In the genomic region with DNA sequence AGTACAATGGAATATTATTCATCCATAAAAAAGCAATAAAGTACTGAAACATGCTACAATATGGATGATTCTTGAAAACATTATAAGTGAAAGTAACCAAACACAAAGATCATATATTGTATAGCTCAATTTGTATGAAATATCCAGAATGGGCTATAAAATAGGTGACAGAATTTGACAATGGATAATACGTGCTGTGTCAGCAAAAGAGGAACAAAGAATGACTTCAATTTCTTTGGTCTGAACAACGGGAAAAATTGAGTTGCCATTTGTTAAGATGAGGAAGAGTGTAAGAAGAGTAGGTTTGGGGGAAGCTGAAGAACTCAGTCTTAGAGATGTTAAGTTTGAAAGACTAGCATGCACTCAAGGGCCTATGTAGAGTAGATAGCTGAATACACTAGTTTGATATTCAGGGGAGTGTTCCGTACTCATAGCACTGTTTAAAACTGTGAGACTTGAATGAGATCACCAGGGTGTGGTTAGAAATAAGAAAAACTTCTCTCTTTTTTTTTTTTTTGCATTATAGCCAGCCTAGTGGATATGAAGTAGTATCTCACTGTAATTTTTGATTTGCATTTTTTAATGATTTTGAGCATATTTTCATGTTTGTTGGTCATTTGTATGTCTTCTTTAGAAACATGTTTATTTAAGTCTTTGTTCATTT, we compare ENCODE assay signal across 27 cellular contexts.
"Had no signal": no experiment of that assay in that cellular context is flagged by ENCODE, and none has a peak within 500 bp of the region (broad histone marks: within the 10 kb centered on the region; RNA-seq: fewer than 3 reads in every experiment).

No MANE protein-coding gene starts in this region.

- H3K4me1 ChIP-seq: ascending aorta, body of pancreas, SJSA1 had no signal

- ATAC-seq: activated CD4-positive, CD25-positive, alpha-beta regulatory T cell treated with anti-CD3 and anti-CD28 coated beads, Interleukin-2, amount 50 U/mL, for 24 hours; activated CD8-positive, alpha-beta T cell treated with anti-CD3 and anti-CD28 coated beads, Interleukin-2, amount 10 ng/mL, durations not matched to agents 7 days and 5 days; body of pancreas; SK-N-SH treated with all-trans-retinoic acid at 6 μM for 48 hours had no signal

- H3K9me3 ChIP-seq: ascending aorta, body of pancreas, SJSA1 had no signal

- H3K27ac Mint-ChIP-seq: activated CD8-positive, alpha-beta T cell treated with anti-CD3 and anti-CD28 coated beads, Interleukin-2, amount 10 ng/mL, durations not matched to agents 7 days and 5 days; activated naive CD4-positive, alpha-beta T cell treated with anti-CD3 and anti-CD28 coated beads, Interleukin-2, amount 50 U/mL, for 24 hours; T-helper 1 cell treated with Interleukin-12 subunit alpha and Interleukin-12 subunit beta and Interleukin-4 antibody, amounts not matched to agents 30 μg/mL and 1 μg/mL, for 36 hours had no signal

- H3K27ac ChIP-seq: ascending aorta, body of pancreas, cardiac muscle cell, SJSA1 had no signal

- H3K27me3 ChIP-seq: ascending aorta, body of pancreas, cardiac muscle cell, SJSA1 had no signal

- DNase-seq: activated CD4-positive, alpha-beta T cell treated with anti-CD3 and anti-CD28 coated beads for 4 hours; activated CD4-positive, alpha-beta T cell treated with anti-CD3 and anti-CD28 coated beads, Interleukin-2, amount 50 U/mL, for 4 hours; activated CD8-positive, alpha-beta memory T cell treated with anti-CD3 and anti-CD28 coated beads, Interleukin-2, amount 50 U/mL, for 48 hours; activated CD8-positive, alpha-beta T cell treated with anti-CD3 and anti-CD28 coated beads, Interleukin-2, amount 10 ng/mL, durations not matched to agents 7 days and 5 days; activated effector memory CD4-positive, alpha-beta T cell treated with Interleukin-2 at 50 U/mL for 16 hours; activated naive CD4-positive, alpha-beta T cell; activated T-cell treated with anti-CD3 and anti-CD28 coated beads, Interleukin-2, amount 50 U/mL, for 1 hour; amniotic stem cell; body of pancreas; Karpas-422; MM.1S; NCI-H1105; NCI-H1436; NCI-H1694 treated with DMSO at 0.1 percent for 48 hours; NCI-H2029 treated with DMSO at 0.1 percent for 48 hours; NCI-H345; NCI-H510A; NCI-H526 treated with DMSO at 0.1 percent for 48 hours; NK-92 treated with Interleukin-12 subunit alpha and Interleukin-12 subunit beta, amount 100 ng/mL, for 24 hours; SHP77 had no signal

- H3K4me1 Mint-ChIP-seq: activated naive CD4-positive, alpha-beta T cell treated with anti-CD3 and anti-CD28 coated beads, Interleukin-2, amount 50 U/mL, for 24 hours had no signal

- H3K4me3 ChIP-seq: ascending aorta, body of pancreas, cardiac muscle cell, SJSA1 had no signal

- H3K36me3 Mint-ChIP-seq: activated naive CD4-positive, alpha-beta T cell treated with anti-CD3 and anti-CD28 coated beads, Interleukin-2, amount 50 U/mL, for 24 hours had no signal

- H3K4me3 Mint-ChIP-seq: activated CD8-positive, alpha-beta T cell treated with anti-CD3 and anti-CD28 coated beads, Interleukin-2, amount 10 ng/mL, durations not matched to agents 7 days and 5 days; activated naive CD4-positive, alpha-beta T cell treated with anti-CD3 and anti-CD28 coated beads, Interleukin-2, amount 50 U/mL, for 24 hours; T-helper 1 cell treated with Interleukin-12 subunit alpha and Interleukin-12 subunit beta and Interleukin-4 antibody, amounts not matched to agents 30 μg/mL and 1 μg/mL, for 36 hours had no signal

- H3K36me3 ChIP-seq: ascending aorta, cardiac muscle cell, SJSA1 had no signal

- H3K9me3 Mint-ChIP-seq: activated naive CD4-positive, alpha-beta T cell treated with anti-CD3 and anti-CD28 coated beads, Interleukin-2, amount 50 U/mL, for 24 hours; T-helper 1 cell treated with Interleukin-12 subunit alpha and Interleukin-12 subunit beta and Interleukin-4 antibody, amounts not matched to agents 30 μg/mL and 1 μg/mL, for 36 hours had no signal
